8 cellular contexts compared by ENCODE assay signal in genomic region chr10:49942339-49942705, GRCh38. TPM values are rescaled to one million over a fixed set of nuclear protein-coding genes. Genes with fewer than 3 reads are reported as not detected.
DNase-seq lines count a peak whose midpoint lies in the region; ATAC-seq and TF ChIP-seq lines count a peak whose summit lies in the region.
"Not testable (repeated sequence)": the region's sequence is repeated elsewhere in the genome, so short reads cannot be mapped to it uniquely, and the experiment has no call there.

No MANE protein-coding gene starts in this region.

- peak overlapping the region; percentile 99 to 100 (median 100) for H3K4me3 Mint-ChIP-seq in T-cell
- peak overlapping the region; percentile 99 to 100 (median 99) for H3K4me3 Mint-ChIP-seq in naive thymus-derived CD4-positive, alpha-beta T cell

- H3K4me3 ChIP-seq in DND-41 (ENCODE audit: low read depth in 1 of 2, low read length in 2 of 2) (peak overlapping the region; percentile 55 to 69; a peak in 3 of 4 replicates), subcutaneous abdominal adipose tissue (ENCODE audit: low read depth in 1 of 5, low read length in 5 of 5) (peak overlapping the region; percentile 75 to 87 (median 82))
- peak overlapping the region; percentile 94 for H3K4me3 ChIP-seq in naive thymus-derived CD4-positive, alpha-beta T cell (ENCODE audit: low read length)

- ATAC-seq in DND-41 (ENCODE audit: insufficient read depth, low read depth) (peak; percentile 8; the same call in 1 of the 3 replicates), GM21723 (IDR thresholded peaks at IDR 0.05; ENCODE audit: unreplicated experiment) (peak; percentile 13), HG03571 (IDR thresholded peaks at IDR 0.05; ENCODE audit: unreplicated experiment) (peak; percentile 23), T-cell (replicated peaks in 1 of 4) (peak in 1 of 4 experiments; percentile 5), left cardiac atrium (peak; percentile 14 to 44)
- peak; percentile 9 for ATAC-seq in naive thymus-derived CD4-positive, alpha-beta T cell

- peaks cover 70% of the 10 kb centered on the region for H3K79me2 ChIP-seq in DND-41 (ENCODE audit: insufficient read depth, low read length)

- intact Hi-C loops in left cardiac atrium (cut with DNase I): not testable (repeated sequence)
- intact Hi-C loops in naive thymus-derived CD4-positive, alpha-beta T cell (cut with micrococcal nuclease): loop anchor here in 1 of 2 donors (1.0 to 5.0 kb wide), 2 partner anchors 404 to 680 kb away; partner anchors contain the start of gene SGMS1

- not testable (repeated sequence) for DNase-seq in DND-41, T-cell, left cardiac atrium
- DNase-seq in brain pericyte (ENCODE audit: low read depth, low spot score): peak; percentile 1
- peak in 1 of 9 donors; percentile 0 for DNase-seq in naive thymus-derived CD4-positive, alpha-beta T cell

- H3K9me3 ChIP-seq in DND-41 (ENCODE audit: insufficient read depth, low read length, severe bottlenecking); naive thymus-derived CD4-positive, alpha-beta T cell (ENCODE audit: control insufficient read depth in 2 of 3, low read length in 3 of 3); subcutaneous abdominal adipose tissue (ENCODE audit: control insufficient read depth in 5 of 5, low read length in 5 of 5): not testable (repeated sequence)

- H3K27me3 ChIP-seq in DND-41 (ENCODE audit: insufficient read depth, low read length, poor library complexity); naive thymus-derived CD4-positive, alpha-beta T cell (ENCODE audit: control insufficient read depth in 2 of 2, insufficient read depth in 2 of 2, low read length in 2 of 2); subcutaneous abdominal adipose tissue (ENCODE audit: control insufficient read depth in 5 of 5, insufficient read depth in 4 of 5, low read length in 5 of 5): not testable (repeated sequence)

- peaks cover 15% of the 10 kb centered on the region; the same call in 1 of the 2 replicates for H4K20me1 ChIP-seq in DND-41 (ENCODE audit: insufficient read depth, low read length)

- H3K27me3 Mint-ChIP-seq in T-cell; naive thymus-derived CD4-positive, alpha-beta T cell: not testable (repeated sequence)

- POLR2A ChIA-PET in T-cell (lab: Charles Lee): interaction anchor here in 1 of 2 donors (0.7 kb wide), 1 partner anchor 711 kb away, joined by 3 read pairs; no protein-coding TSS in a partner anchor
- POLR2A ChIA-PET in naive thymus-derived CD4-positive, alpha-beta T cell (lab: Charles Lee): not testable (repeated sequence)

- CTCF ChIA-PET in T-cell (lab: Charles Lee); naive thymus-derived CD4-positive, alpha-beta T cell (lab: Charles Lee): not testable (repeated sequence)

- H3K27ac ChIP-seq in DND-41 (ENCODE audit: low read length) (peak overlapping the region; percentile 75), subcutaneous abdominal adipose tissue (ENCODE audit: low read depth, low read length) (peak overlapping the region; percentile 75)
- peak overlapping the region; percentile 79 for H3K27ac ChIP-seq in naive thymus-derived CD4-positive, alpha-beta T cell (ENCODE audit: low read depth, low read length)

- peak overlapping the region; percentile 63 for H2AFZ ChIP-seq in DND-41 (ENCODE audit: low read depth, low read length)

- H3K9ac ChIP-seq in DND-41 (ENCODE audit: low read depth, low read length) (peak overlapping the region; percentile 68), subcutaneous abdominal adipose tissue (ENCODE audit: low read length in 5 of 5) (peak overlapping the region; percentile 82 to 98 (median 83))

- peaks cover 27% of the 10 kb centered on the region for H3K4me1 ChIP-seq in DND-41 (ENCODE audit: insufficient read depth, low read length)
- not testable (repeated sequence) for H3K4me1 ChIP-seq in naive thymus-derived CD4-positive, alpha-beta T cell (ENCODE audit: control insufficient read depth in 2 of 2, insufficient read depth in 2 of 2, low read length in 2 of 2)
- peaks cover 0 to 25% (median 21%) of the 10 kb centered on the region in 5 donors for H3K4me1 ChIP-seq in subcutaneous abdominal adipose tissue (ENCODE audit: control insufficient read depth in 5 of 5, insufficient read depth in 5 of 5, low read length in 5 of 5)

- TF ChIP-seq CTCF in DND-41 (IDR thresholded peaks at IDR 0.05; ENCODE audit: borderline replicate concordance, extremely low read depth, low read length, poor library complexity, severe bottlenecking): not testable (repeated sequence)

- peak overlapping the region; percentile 64 for H3K4me2 ChIP-seq in DND-41 (ENCODE audit: insufficient read depth, low read length)

- peaks cover 13% of the 10 kb centered on the region for H3K36me3 ChIP-seq in DND-41 (ENCODE audit: insufficient read depth, low read length)
- not testable (repeated sequence) for H3K36me3 ChIP-seq in naive thymus-derived CD4-positive, alpha-beta T cell (ENCODE audit: control insufficient read depth in 2 of 3, insufficient read depth in 3 of 3, low read length in 3 of 3); subcutaneous abdominal adipose tissue (ENCODE audit: control insufficient read depth in 5 of 5, insufficient read depth in 5 of 5, low read length in 5 of 5)

- H3K36me3 Mint-ChIP-seq in T-cell; naive thymus-derived CD4-positive, alpha-beta T cell: not testable (repeated sequence)

- H3K27ac Mint-ChIP-seq in T-cell: peak overlapping the region; percentile 74 to 97
- H3K27ac Mint-ChIP-seq in naive thymus-derived CD4-positive, alpha-beta T cell: peak overlapping the region; percentile 90 to 98 (median 94)

- not testable (repeated sequence) for H3K9me3 Mint-ChIP-seq in T-cell; naive thymus-derived CD4-positive, alpha-beta T cell

- peaks cover 40 to 47% (median 44%) of the 10 kb centered on the region in 3 donors for H3K4me1 Mint-ChIP-seq in T-cell
- H3K4me1 Mint-ChIP-seq in naive thymus-derived CD4-positive, alpha-beta T cell: peaks cover 12 to 56% (median 48%) of the 10 kb centered on the region in 7 donors

RNA-seq across cellular contexts. Expression of gene TIMM23B, which starts 0.5 kb away (rescaled TPM):
- total RNA-seq in T-cell (10 to 100 TPM; 25.3 to 35.8 (median 28.1) TPM), left cardiac atrium (10 to 100 TPM; 11.1 to 20.7 TPM)
- 10 to 100 TPM; 18.2 to 34.0 (median 29.2) TPM for total RNA-seq in naive thymus-derived CD4-positive, alpha-beta T cell
- polyA plus RNA-seq in naive thymus-derived CD4-positive, alpha-beta T cell: 10 to 100 TPM; 11.8 to 12.7 TPM

RNA-seq across cellular contexts. Expression of gene PARG, which starts 0.5 kb away (rescaled TPM):
- 10 to 100 TPM; 30.2 to 34.8 (median 32.8) TPM for total RNA-seq in T-cell
- total RNA-seq in left cardiac atrium: 10 to 100 TPM; 20.7 to 26.0 TPM
- 10 to 100 TPM; 32.6 to 48.2 (median 34.5) TPM for total RNA-seq in naive thymus-derived CD4-positive, alpha-beta T cell
- polyA plus RNA-seq in naive thymus-derived CD4-positive, alpha-beta T cell: 10 to 100 TPM; 11.4 to 20.9 TPM

RNA-seq across cellular contexts. Expression of gene AGAP6, which starts 45.9 kb away (rescaled TPM):
- total RNA-seq in T-cell (10 to 100 TPM; 14.6 to 29.0 (median 21.9) TPM), left cardiac atrium (1 to 10 TPM; 4.3 to 7.2 TPM)
- 10 to 100 TPM; 17.8 to 25.3 (median 21.1) TPM for total RNA-seq in naive thymus-derived CD4-positive, alpha-beta T cell
- 1 to 10 TPM; 1.7 to 2.4 TPM for polyA plus RNA-seq in naive thymus-derived CD4-positive, alpha-beta T cell
